In the genomic region with DNA sequence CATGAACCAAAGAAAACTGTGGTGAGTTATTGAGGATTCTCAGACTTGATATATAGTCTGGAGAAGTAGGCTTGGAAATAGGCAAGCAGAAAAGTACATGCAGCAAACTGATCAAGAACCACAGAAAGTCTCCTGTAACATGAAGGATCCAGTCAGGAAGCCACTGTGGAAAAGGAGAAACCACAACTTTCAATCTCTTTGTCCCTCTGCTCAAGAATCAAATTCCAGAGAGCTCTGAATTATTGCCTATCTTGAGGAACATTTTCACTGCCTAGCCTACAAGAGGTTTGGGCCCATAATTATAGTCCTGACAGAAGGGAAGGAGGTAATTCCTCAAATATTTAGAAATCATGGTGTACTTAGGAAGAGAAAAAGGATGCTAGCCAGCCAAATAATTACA, we compare ENCODE assay signal across 27 cellular contexts. TPM values are rescaled to one million over a fixed set of nuclear protein-coding genes. Genes with fewer than 3 reads are reported as not detected.
A peak's percentile ranks its signal among the peaks of the same experiment; 100 is the strongest.
DNase-seq lines count a peak whose midpoint lies in the region; ATAC-seq, FAIRE-seq and TF ChIP-seq lines count a peak whose summit lies in the region.
"Had no signal": no experiment of that assay in that cellular context is flagged by ENCODE, and none has a peak within 500 bp of the region (broad histone marks: within the 10 kb centered on the region; RNA-seq: fewer than 3 reads in every experiment).

No MANE protein-coding gene starts in this region.

- H4K5ac ChIP-seq in IMR-90 (ENCODE audit: low read depth, low read length): no peak overlapping the region; the same call in 1 of the 2 replicates

- no peak overlapping the region for H2BK5ac ChIP-seq in IMR-90 (ENCODE audit: low read depth, low read length, poor library complexity, severe bottlenecking)

- POLR2A ChIA-PET in IMR-90 (lab: Charles Lee; ENCODE audit: unreplicated experiment): no interaction called here

- H3K4ac ChIP-seq in IMR-90 (ENCODE audit: low read depth, low read length): no peak overlapping the region

- H3K18ac ChIP-seq in IMR-90 (ENCODE audit: low read depth, low read length): peak overlapping the region; percentile 18; the same call in 1 of the 2 replicates

- H3K9me1 ChIP-seq in IMR-90 (ENCODE audit: insufficient read depth, low read length): no peaks in the 10 kb centered on the region

- H3K27ac ChIP-seq in IMR-90 (ENCODE audit: insufficient read depth, low read length) (no peak overlapping the region), astrocyte (ENCODE audit: low read depth, low read length) (no peak overlapping the region), uterus (peak overlapping the region; percentile 17 to 29)
- H3K27ac ChIP-seq: A549, BLaER1, HL-60 had no signal

- no peak overlapping the region for H2BK20ac ChIP-seq in IMR-90 (ENCODE audit: low read depth, low read length)

- H3K9ac ChIP-seq in IMR-90 (ENCODE audit: low read depth, low read length): no peak overlapping the region
- H3K9ac ChIP-seq in astrocyte (ENCODE audit: low read length): no peak overlapping the region
- H3K9ac ChIP-seq: BLaER1 had no signal

- H3K79me1 ChIP-seq in IMR-90 (ENCODE audit: low read depth in 1 of 2, low read length in 2 of 2): no peaks in the 10 kb centered on the region

- dilution Hi-C loops in IMR-90 (cut with HindIII; ENCODE audit: low sequenced_read_pairs, unreplicated experiment): no loop called here

- no peak overlapping the region for H2AK9ac ChIP-seq in IMR-90 (replicated peaks; ENCODE audit: low read depth, low read length, poor library complexity)

- no peak for FAIRE-seq in astrocyte (lab: Jason Lieb, UNC)
- FAIRE-seq: A549, GM12878, HepG2 had no signal

- no peak for TF ChIP-seq RAD21 in IMR-90 (IDR thresholded peaks at IDR 0.05; ENCODE audit: low read length)

- H3K36me3 ChIP-seq in IMR-90 (ENCODE audit: control insufficient read depth, insufficient read depth, low read length) (no peaks in the 10 kb centered on the region), astrocyte (ENCODE audit: insufficient read depth, low read length) (no peaks in the 10 kb centered on the region), uterus (no peaks in the 10 kb centered on the region)
- H3K36me3 ChIP-seq: BLaER1, HAP-1 had no signal

- no peak overlapping the region for H3K56ac ChIP-seq in IMR-90 (ENCODE audit: extremely low read depth, insufficient read depth, low read length)

- no peak overlapping the region for H3K27ac Mint-ChIP-seq in astrocyte (ENCODE audit: unreplicated experiment)
- H3K27ac Mint-ChIP-seq: CD4-positive, alpha-beta T cell; GM23338 had no signal

- H3K4me1 Mint-ChIP-seq in astrocyte (ENCODE audit: low read depth, unreplicated experiment): peaks cover 6% of the 10 kb centered on the region

- no peak overlapping the region for H3K23ac ChIP-seq in IMR-90 (ENCODE audit: low read depth, low read length)

- H4K20me1 ChIP-seq in IMR-90 (ENCODE audit: insufficient read depth, low read length) (no peaks in the 10 kb centered on the region), astrocyte (ENCODE audit: insufficient read depth, low read length) (no peaks in the 10 kb centered on the region)
- H4K20me1 ChIP-seq: BLaER1 had no signal

- H3K27me3 ChIP-seq in IMR-90 (ENCODE audit: control insufficient read depth, insufficient read depth, low read length) (no peaks in the 10 kb centered on the region), astrocyte (ENCODE audit: insufficient read depth, low read length) (no peaks in the 10 kb centered on the region), uterus (no peaks in the 10 kb centered on the region)
- H3K27me3 ChIP-seq: BLaER1 had no signal

- CTCF ChIA-PET in IMR-90 (lab: Yijun Ruan, JAX): interaction anchor here (1.0 kb wide), 1 partner anchor 62 kb away, joined by 3 read pairs; no protein-coding TSS in a partner anchor

- no peak overlapping the region for H2BK120ac ChIP-seq in IMR-90 (ENCODE audit: low read depth, low read length)

- H3K4me1 ChIP-seq in IMR-90 (ENCODE audit: control insufficient read depth, insufficient read depth, low read length): peaks cover 2% of the 10 kb centered on the region; the same call in 1 of the 2 replicates
- no peaks in the 10 kb centered on the region for H3K4me1 ChIP-seq in astrocyte (ENCODE audit: insufficient read depth, low read length)
- no peaks in the 10 kb centered on the region for H3K4me1 ChIP-seq in uterus
- H3K4me1 ChIP-seq: A549, BLaER1, HAP-1 had no signal

- no peak overlapping the region for H4K91ac ChIP-seq in IMR-90 (ENCODE audit: insufficient read depth, low read depth, low read length)

- H3K9me3 ChIP-seq in IMR-90 (ENCODE audit: control insufficient read depth, insufficient read depth, low read length) (no peaks in the 10 kb centered on the region), astrocyte (ENCODE audit: insufficient read depth, low read depth, low read length) (no peaks in the 10 kb centered on the region), uterus (no peaks in the 10 kb centered on the region)
- H3K9me3 ChIP-seq: A549, BLaER1, HAP-1 had no signal

- H3K79me2 ChIP-seq in astrocyte (ENCODE audit: insufficient read depth, low read length): no peaks in the 10 kb centered on the region

- H2AK5ac ChIP-seq in IMR-90 (ENCODE audit: low read depth, low read length): no peak overlapping the region

- no peak overlapping the region for H4K8ac ChIP-seq in IMR-90 (ENCODE audit: low read depth in 2 of 2, low read length in 2 of 2)

- no peak for TF ChIP-seq POLR2A in IMR-90 (IDR thresholded peaks at IDR 0.05; ENCODE audit: low read depth, low read length)
- no peak for TF ChIP-seq POLR2A in uterus (IDR thresholded peaks at IDR 0.05)

- DNase-seq in IMR-90 (no peak), astrocyte (ENCODE audit: low read depth) (peak; percentile 2), iris pigment epithelial cell (ENCODE audit: low read depth) (peak; percentile 3), uterus (no peak), SW 1271 (lab: John Stamatoyannopoulos, UW) (no peak), T-helper 9 cell (no peak)
- DNase-seq: CD4-positive, alpha-beta T cell; COR-L47; DMS79; KBM-7; NCI-H1092 treated with DMSO at 0.1 percent for 48 hours; NCI-H146; NCI-H2029; NCI-H2171 treated with DMSO at 0.1 percent for 48 hours; NCI-H446; NCI-H526; OCI-M1; Right ventricle myocardium superior had no signal

- in situ Hi-C loops in IMR-90 (cut with MboI; ENCODE audit: low sequenced_read_pairs): no loop called here

- H3K9me3 Mint-ChIP-seq in astrocyte (ENCODE audit: unreplicated experiment): no peaks in the 10 kb centered on the region
- H3K9me3 Mint-ChIP-seq: CD4-positive, alpha-beta T cell; GM23338 had no signal

- H3K27me3 Mint-ChIP-seq in astrocyte (ENCODE audit: low read depth, unreplicated experiment): no peaks in the 10 kb centered on the region

- TF ChIP-seq CTCF in IMR-90 (conservative IDR thresholded peaks at IDR 0.05; ENCODE audit: low read depth, low read length) (no peak), astrocyte (IDR thresholded peaks at IDR 0.05; ENCODE audit: insufficient read depth, low read depth, low read length) (no peak), uterus (IDR thresholded peaks at IDR 0.05) (no peak)

- no TSS peak for BruUV-seq in IMR-90 (replicated peaks; lab: Mats Ljungman, UMichigan)

- no peaks in the 10 kb centered on the region for H3K36me3 Mint-ChIP-seq in astrocyte (ENCODE audit: low read depth, unreplicated experiment)

- H3K4me2 ChIP-seq in IMR-90 (ENCODE audit: low read depth, low read length) (no peak overlapping the region), astrocyte (ENCODE audit: low read length) (no peak overlapping the region)
- H3K4me2 ChIP-seq: A549, BLaER1, GM23338 had no signal

- intact Hi-C loops in IMR-90 (cut with micrococcal nuclease): no loop called here
- intact Hi-C loops in uterus (cut with DNase I; ENCODE audit: low total_unique reads): no loop called here

- H2BK15ac ChIP-seq in IMR-90 (ENCODE audit: low read depth, low read length): no peak overlapping the region

- H2AFZ ChIP-seq in IMR-90 (replicated peaks; ENCODE audit: low read length, poor library complexity): no peak overlapping the region
- H2AFZ ChIP-seq in astrocyte (ENCODE audit: low read depth, low read length): no peak overlapping the region
- H2AFZ ChIP-seq: GM23338 had no signal

- H3K4me3 ChIP-seq in IMR-90 (ENCODE audit: insufficient read depth, low read depth, low read length): no peak overlapping the region
- no peak overlapping the region for H3K4me3 ChIP-seq in astrocyte (ENCODE audit: insufficient read depth, low read depth, low read length)
- H3K4me3 ChIP-seq in uterus: no peak overlapping the region
- H3K4me3 ChIP-seq: A549, BLaER1, GM12878, GM23338, HAP-1 had no signal

- H3K14ac ChIP-seq in IMR-90 (replicated peaks; ENCODE audit: low read depth, low read length): no peak overlapping the region

- no peak overlapping the region for H3K4me3 Mint-ChIP-seq in astrocyte (ENCODE audit: unreplicated experiment)
- H3K4me3 Mint-ChIP-seq: CD4-positive, alpha-beta T cell; GM23338 had no signal

- no peak for ATAC-seq in IMR-90 (ENCODE audit: low read depth)
- ATAC-seq in GM19395 (IDR thresholded peaks at IDR 0.05; ENCODE audit: unreplicated experiment): no peak
- ATAC-seq: A549, GM12878, GM23338, HepG2 had no signal

TF ChIP-seq in IMR-90, 13 proteins besides CTCF, POLR2A, EP300 and RAD21:
- TF ChIP-seq MAFK (IDR thresholded peaks at IDR 0.05; ENCODE audit: low read depth, low read length): no peak

RNA-seq across cellular contexts. Expression of gene ADAMTS1, which starts 43.0 kb away (rescaled TPM):
- 106 and 116 TPM in 2 replicates for total RNA-seq in IMR-90 (2012; rRNA removed)
- polyA plus RNA-seq in IMR-90 (2012; rRNA removed): 317 and 336 TPM in 2 replicates
- polyA plus RNA-seq in IMR-90 (2012; cell fraction: cytosol; rRNA removed): 78.5 and 82.1 TPM in 2 replicates
- polyA plus RNA-seq in IMR-90 (2012; cell fraction: nucleus; rRNA removed; ENCODE audit: low replicate concordance): 226 and 359 TPM in 2 replicates
- total RNA-seq in astrocyte: 139 and 141 TPM in 2 replicates
- total RNA-seq in uterus: 100 to 1,000 TPM in 3 of 4 donors, 10 to 100 TPM in 1; 96.8 to 210 (median 164) TPM
- total RNA-seq: HT-29 had no signal

Comparison
In these comparisons a context has a peak if more than half of its experiments do, and no peak if none do; other contexts are left out.
1. DNase-seq: peak in astrocyte (single experiment) and iris pigment epithelial cell (single experiment); none in IMR-90 (single experiment), uterus (0 of 2), SW 1271 (0 of 2) and T-helper 9 cell (single experiment).
2. H3K27ac ChIP-seq: peak in uterus (2 of 2); none in IMR-90 (single experiment) and astrocyte (single experiment).